Comparison of ENCODE assay signal across 29 cellular contexts in the genomic region with DNA sequence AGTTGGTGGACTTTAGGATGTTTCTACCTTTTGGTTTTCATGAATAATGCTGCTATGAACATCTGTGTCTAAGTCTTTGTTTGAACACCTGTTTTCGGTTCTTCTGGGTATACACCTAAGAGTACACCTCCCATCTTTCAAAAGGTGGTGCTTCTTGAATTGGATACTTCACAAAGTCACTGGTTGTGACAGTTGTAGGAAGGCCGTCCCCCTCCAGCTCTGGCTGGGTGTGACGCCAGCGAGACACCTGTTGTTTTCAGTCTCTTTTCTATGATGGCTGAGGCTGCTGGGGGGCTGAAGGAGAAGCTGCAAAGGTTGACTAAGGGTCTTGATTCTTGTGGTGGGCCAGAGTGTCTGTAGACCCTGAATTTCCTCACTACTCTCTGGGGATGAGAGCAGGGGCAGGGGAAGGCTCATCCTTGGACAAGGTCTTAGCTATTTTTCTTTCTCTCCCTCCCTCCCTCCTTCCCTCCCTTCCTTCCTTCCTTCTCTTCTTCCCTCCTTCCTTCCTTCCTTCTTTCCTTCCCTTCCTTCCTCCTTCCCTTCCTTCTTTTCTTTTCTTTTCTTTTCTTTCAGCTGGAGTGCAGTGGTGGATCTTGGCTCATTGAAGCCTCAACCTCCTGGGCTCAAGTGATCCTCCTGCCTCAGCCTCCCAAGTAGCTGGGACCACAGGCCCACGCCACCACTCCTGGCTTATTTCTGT. TPM values are rescaled to one million over a fixed set of nuclear protein-coding genes. Genes with fewer than 3 reads are reported as not detected.
DNase-seq lines count a peak whose midpoint lies in the region; ATAC-seq and TF ChIP-seq lines count a peak whose summit lies in the region.
"Had no signal": no experiment of that assay in that cellular context is flagged by ENCODE, and none has a peak within 500 bp of the region (broad histone marks: within the 10 kb centered on the region; RNA-seq: fewer than 3 reads in every experiment).

No MANE protein-coding gene starts in this region.

- no peak overlapping the region for H3K4me3 Mint-ChIP-seq in neural progenitor cell
- H3K4me3 Mint-ChIP-seq: activated B cell treated with CpG ODN at 0.5 μM for 24 hours; activated naive CD8-positive, alpha-beta T cell treated with anti-CD3 and anti-CD28 coated beads, Interleukin-2, amount 10 ng/mL, durations not matched to agents 7 days and 5 days; activated T-cell treated with anti-CD3 and anti-CD28 coated beads, Interleukin-2, amount 50 U/mL, for 24 hours had no signal

- no peak overlapping the region for H3K4me2 ChIP-seq in neural progenitor cell

- peak overlapping the region; percentile 55 for H3K27ac Mint-ChIP-seq in neural progenitor cell
- H3K27ac Mint-ChIP-seq: activated B cell treated with CpG ODN at 0.5 μM for 24 hours; activated naive CD8-positive, alpha-beta T cell treated with anti-CD3 and anti-CD28 coated beads, Interleukin-2, amount 10 ng/mL, durations not matched to agents 7 days and 5 days; activated T-cell treated with anti-CD3 and anti-CD28 coated beads, Interleukin-2, amount 50 U/mL, for 24 hours had no signal

- H3K36me3 ChIP-seq in SJCRH30 (no peaks in the 10 kb centered on the region), neural progenitor cell (no peaks in the 10 kb centered on the region), body of pancreas (replicated peaks in 1 of 2; ENCODE audit: insufficient read depth in 1 of 2, low read depth in 2 of 2) (no peaks in the 10 kb centered on the region)
- H3K36me3 ChIP-seq: ascending aorta, left ventricle myocardium inferior, tibial artery had no signal

- ATAC-seq in body of pancreas: no peak
- ATAC-seq: right cardiac atrium had no signal

- no peaks in the 10 kb centered on the region for H3K9me3 ChIP-seq in SJCRH30 (replicated peaks)
- no peaks in the 10 kb centered on the region for H3K9me3 ChIP-seq in neural progenitor cell (ENCODE audit: low read depth)
- H3K9me3 ChIP-seq in body of pancreas: no peaks in the 10 kb centered on the region
- H3K9me3 ChIP-seq: ascending aorta, left ventricle myocardium inferior, tibial artery had no signal

- H3K9ac ChIP-seq in neural progenitor cell: no peak overlapping the region

- intact Hi-C loops in body of pancreas (cut with DNase I): no loop called here

- H3K27ac ChIP-seq in SJCRH30 (no peak overlapping the region; the same call in 1 of the 2 replicates), neural progenitor cell (no peak overlapping the region), body of pancreas (peak overlapping the region in 1 of 4 donors; percentile 15)
- H3K27ac ChIP-seq: ascending aorta, coronary artery, left ventricle myocardium inferior, SK-N-MC, tibial artery had no signal

- no peaks in the 10 kb centered on the region for H4K20me1 ChIP-seq in neural progenitor cell (ENCODE audit: low read depth)

- DNase-seq in DMS53 (lab: John Stamatoyannopoulos, UW): peak; percentile 86
- DNase-seq in NCI-H187 (lab: John Stamatoyannopoulos, UW): peak; percentile 54 to 59
- peak; percentile 64 to 77 for DNase-seq in SJCRH30
- no peak for DNase-seq in neural progenitor cell (ENCODE audit: low spot score)
- DNase-seq in NCI-H1105 treated with DMSO at 0.1 percent for 48 hours (lab: John Stamatoyannopoulos, UW): no peak
- no peak for DNase-seq in NCI-H524 (lab: John Stamatoyannopoulos, UW)
- no peak for DNase-seq in body of pancreas
- DNase-seq: activated B cell treated with CpG ODN at 0.5 μM for 24 hours; activated CD4-positive, alpha-beta T cell treated with anti-CD3 and anti-CD28 coated beads, Interleukin-2, amount 50 U/mL, for 1 hour; activated effector memory CD4-positive, alpha-beta T cell treated with anti-CD3 and anti-CD28 coated beads, Interleukin-2, amount 50 U/mL, for 16 hours; activated naive CD8-positive, alpha-beta T cell treated with anti-CD3 and anti-CD28 coated beads, Interleukin-2, amount 10 ng/mL, durations not matched to agents 7 days and 5 days; activated T-cell treated with anti-CD3 and anti-CD28 coated beads, Interleukin-2, amount 50 U/mL, for 24 hours; DMS153; effector memory CD4-positive, alpha-beta T cell; HCEC 1CT; Kasumi-1; left ventricle myocardium inferior; NCI-H1436; NCI-H2171 treated with DMSO at 0.1 percent for 48 hours; NCI-H774; right cardiac atrium; stimulated activated CD4-positive, alpha-beta T cell treated with anti-CD3 and anti-CD28 coated beads, Interleukin-12 subunit alpha, Interleukin-12 subunit beta, amount 100 ng/mL, for 4 hours; stimulated activated CD4-positive, alpha-beta T cell treated with anti-CD3 and anti-CD28 coated beads, Interleukin-2, amount 100 ng/mL, for 48 hours; T-helper 1 cell had no signal

- no peaks in the 10 kb centered on the region for H3K79me2 ChIP-seq in neural progenitor cell (ENCODE audit: low read depth)

- WGBS in body of pancreas, 2 donors: 77 to 78% methylated on average over 5 of the region's 5 CpGs

- TF ChIP-seq POLR2A in body of pancreas (IDR thresholded peaks at IDR 0.05): no peak

- H3F3A ChIP-seq in neural progenitor cell (ENCODE audit: low read depth): peaks cover 11% of the 10 kb centered on the region

- no peaks in the 10 kb centered on the region for H3K27me3 ChIP-seq in SJCRH30
- H3K27me3 ChIP-seq in neural progenitor cell: peaks cover 40% of the 10 kb centered on the region
- no peaks in the 10 kb centered on the region for H3K27me3 ChIP-seq in body of pancreas

- peaks cover 2% of the 10 kb centered on the region for H3K9me3 Mint-ChIP-seq in neural progenitor cell
- H3K9me3 Mint-ChIP-seq: activated B cell treated with CpG ODN at 0.5 μM for 24 hours; activated naive CD8-positive, alpha-beta T cell treated with anti-CD3 and anti-CD28 coated beads, Interleukin-2, amount 10 ng/mL, durations not matched to agents 7 days and 5 days; activated T-cell treated with anti-CD3 and anti-CD28 coated beads, Interleukin-2, amount 50 U/mL, for 24 hours had no signal

- no peaks in the 10 kb centered on the region for H3K36me3 Mint-ChIP-seq in neural progenitor cell
- H3K36me3 Mint-ChIP-seq: activated naive CD8-positive, alpha-beta T cell treated with anti-CD3 and anti-CD28 coated beads, Interleukin-2, amount 10 ng/mL, durations not matched to agents 7 days and 5 days had no signal

- H3K4me1 ChIP-seq in SJCRH30 (peaks cover 23% of the 10 kb centered on the region), neural progenitor cell (peaks cover 17% of the 10 kb centered on the region), body of pancreas (peaks cover 19% of the 10 kb centered on the region)
- H3K4me1 ChIP-seq: ascending aorta had no signal

- H3K27me3 Mint-ChIP-seq in neural progenitor cell (ENCODE audit: insufficient read depth, low read depth): peaks cover 28% of the 10 kb centered on the region

- H3K4me3 ChIP-seq in SJCRH30 (no peak overlapping the region), neural progenitor cell (no peak overlapping the region), body of pancreas (no peak overlapping the region)
- H3K4me3 ChIP-seq: ascending aorta, coronary artery, left ventricle myocardium inferior, SK-N-MC, tibial artery had no signal

- peaks cover 39% of the 10 kb centered on the region for H3K4me1 Mint-ChIP-seq in neural progenitor cell

- H2AFZ ChIP-seq in neural progenitor cell (replicated peaks): no peak overlapping the region

- no peak for TF ChIP-seq CTCF in neural progenitor cell (IDR thresholded peaks at IDR 0.05)
- no peak for TF ChIP-seq CTCF in body of pancreas (IDR thresholded peaks at IDR 0.05)

RNA-seq across cellular contexts. Expression of a gene that starts 5.6 kb away (rescaled TPM):
- 2.6 and 4.1 TPM in 2 replicates for total RNA-seq in SJCRH30 (2014; rRNA removed; shearing (Covaris generic))
- total RNA-seq in neural progenitor cell (ENCODE audit: low replicate concordance) (0.06 and 1.5 TPM in 2 replicates), body of pancreas (10 to 100 TPM; 25.1 to 25.7 TPM)
- total RNA-seq: ascending aorta had no signal

RNA-seq across cellular contexts. Expression of a gene that starts 20.0 kb away (rescaled TPM):
- total RNA-seq in SJCRH30 (2014; rRNA removed; shearing (Covaris generic)): not detected in 2 replicates
- not detected in 2 replicates for total RNA-seq in neural progenitor cell (ENCODE audit: low replicate concordance)
- under 1 TPM in 1 of 2 donors, not detected in 1; 0.52 TPM for total RNA-seq in body of pancreas
- total RNA-seq: activated B cell treated with CpG ODN at 0.5 μM for 24 hours, ascending aorta, cardiac septum, left ventricle myocardium inferior, right cardiac atrium had no signal

RNA-seq across cellular contexts. Expression of a gene that starts 40.4 kb away (rescaled TPM):
- total RNA-seq in SJCRH30 (2014; rRNA removed; shearing (Covaris generic)): 0.02 and 0.13 TPM in 2 replicates
- total RNA-seq in neural progenitor cell (ENCODE audit: low replicate concordance) (0.06 TPM in 1 of 2 replicates, not detected in the other), body of pancreas (not detected)
- total RNA-seq: ascending aorta, cardiac septum, left ventricle myocardium inferior, right cardiac atrium had no signal

RNA-seq across cellular contexts. Expression of a gene that starts 46.9 kb away (rescaled TPM):
- 34.8 and 35.0 TPM in 2 replicates for total RNA-seq in SJCRH30 (2014; rRNA removed; shearing (Covaris generic))
- total RNA-seq in neural progenitor cell (ENCODE audit: low replicate concordance) (2.1 TPM in 1 of 2 replicates, not detected in the other), body of pancreas (10 to 100 TPM; 11.4 to 17.8 TPM)

Comparison
In these comparisons a context has a peak if more than half of its experiments do, and no peak if none do; other contexts are left out.
1. DNase-seq: peak in DMS53 (single experiment), NCI-H187 (2 of 2) and SJCRH30 (2 of 2); none in neural progenitor cell (single experiment), NCI-H1105 treated with DMSO at 0.1 percent for 48 hours (single experiment), NCI-H524 (0 of 2) and body of pancreas (0 of 4).